In genomic region chr17:36629970-36630369, GRCh38 we compare ENCODE assay signal across 14 cellular contexts. TPM values are rescaled to one million over a fixed set of nuclear protein-coding genes. Genes with fewer than 3 reads are reported as not detected.
DNase-seq lines count a peak whose midpoint lies in the region; ATAC-seq and TF ChIP-seq lines count a peak whose summit lies in the region.
"Had no signal": no experiment of that assay in that cellular context is flagged by ENCODE, and none has a peak within 500 bp of the region (broad histone marks: within the 10 kb centered on the region; RNA-seq: fewer than 3 reads in every experiment).

No MANE protein-coding gene starts in this region.

- no peaks in the 10 kb centered on the region; the same call in 1 of the 2 replicates for H3K27me3 ChIP-seq in Karpas-422 (ENCODE audit: low read length)
- peaks cover 18% of the 10 kb centered on the region for H3K27me3 ChIP-seq in endodermal cell (ENCODE audit: control insufficient read depth, insufficient read depth, low read length, poor library complexity, severe bottlenecking)

- H3K4me1 Mint-ChIP-seq in endodermal cell, result peaks cover 32% of the 10 kb centered on the region

- no peak overlapping the region for H3K9ac ChIP-seq in Karpas-422 (ENCODE audit: low read length)
- no peak overlapping the region for H3K9ac ChIP-seq in endodermal cell (ENCODE audit: extremely low read depth, low read length, poor library complexity, severe bottlenecking)
- H3K9ac ChIP-seq: GM23248, KMS-11, SK-N-SH had no signal

- H3K9me3 ChIP-seq in Karpas-422 (ENCODE audit: low read length) (no peaks in the 10 kb centered on the region), endodermal cell (ENCODE audit: control insufficient read depth, low read length) (no peaks in the 10 kb centered on the region)
- H3K9me3 ChIP-seq: Caco-2, SK-N-SH had no signal

- no peaks in the 10 kb centered on the region for H3K9me2 ChIP-seq in Karpas-422 (replicated peaks; ENCODE audit: insufficient read depth, low read length)
- H3K9me2 ChIP-seq: SK-N-SH had no signal

- ATAC-seq in activated CD4-positive, CD25-positive, alpha-beta regulatory T cell treated with anti-CD3 and anti-CD28 coated beads, Interleukin-2, amount 50 U/mL, for 24 hours, result no peak

- H3K27ac ChIP-seq in Karpas-422 (ENCODE audit: low read length), result no peak overlapping the region
- peak overlapping the region; percentile 25 for H3K27ac ChIP-seq in endodermal cell (ENCODE audit: low read depth, low read length)
- H3K27ac ChIP-seq: GM23248, KMS-11 had no signal

- H3K4me1 ChIP-seq in Karpas-422 (ENCODE audit: low read length) (peaks cover 22% of the 10 kb centered on the region), endodermal cell (ENCODE audit: control insufficient read depth, insufficient read depth, low read length) (peaks cover 14% of the 10 kb centered on the region)
- H3K4me1 ChIP-seq: Caco-2 had no signal

- H2AFZ ChIP-seq in Karpas-422 (ENCODE audit: low read length), result no peak overlapping the region
- H2AFZ ChIP-seq: GM23248 had no signal

- no peak overlapping the region for H3K4me3 Mint-ChIP-seq in endodermal cell
- H3K4me3 Mint-ChIP-seq: CD8-positive, alpha-beta T cell; H9; T-helper 1 cell treated with Interleukin-12 subunit alpha and Interleukin-12 subunit beta and Interleukin-4 antibody, amounts not matched to agents 30 μg/mL and 1 μg/mL, for 36 hours had no signal

- H3K36me3 ChIP-seq in Karpas-422 (ENCODE audit: insufficient read depth, low read length) (no peaks in the 10 kb centered on the region), endodermal cell (ENCODE audit: control insufficient read depth, insufficient read depth, low read length) (no peaks in the 10 kb centered on the region)

- DNase-seq in NCI-H2171 treated with DMSO at 0.1 percent for 48 hours (lab: John Stamatoyannopoulos, UW) (peak; percentile 7), NCI-H2171 (lab: John Stamatoyannopoulos, UW) (no peak), CD1c-positive myeloid dendritic cell (ENCODE audit: extremely low spot score) (peak; percentile 2), Karpas-422 (no peak), endodermal cell (no peak)
- no peak for DNase-seq in stimulated activated CD4-positive, alpha-beta T cell treated with anti-CD3 and anti-CD28 coated beads, Interleukin-2, amount 100 ng/mL, for 48 hours

- no peak overlapping the region for H3K27ac Mint-ChIP-seq in endodermal cell
- H3K27ac Mint-ChIP-seq: CD8-positive, alpha-beta T cell; H9; T-helper 1 cell treated with Interleukin-12 subunit alpha and Interleukin-12 subunit beta and Interleukin-4 antibody, amounts not matched to agents 30 μg/mL and 1 μg/mL, for 36 hours had no signal

- H3K4me3 ChIP-seq in Karpas-422 (ENCODE audit: low read length) (no peak overlapping the region), endodermal cell (ENCODE audit: low read length) (no peak overlapping the region)
- H3K4me3 ChIP-seq: GM23248 had no signal

- no peaks in the 10 kb centered on the region for H3K79me2 ChIP-seq in Karpas-422 (ENCODE audit: low read length)

- peaks cover 25% of the 10 kb centered on the region; the same call in 1 of the 2 replicates for H4K20me1 ChIP-seq in Karpas-422 (ENCODE audit: insufficient read depth, low read depth, low read length)

- no peaks in the 10 kb centered on the region for H3K36me3 Mint-ChIP-seq in endodermal cell (ENCODE audit: low read depth)
- H3K36me3 Mint-ChIP-seq: CD8-positive, alpha-beta T cell had no signal

- no peaks in the 10 kb centered on the region for H3K9me3 Mint-ChIP-seq in endodermal cell
- H3K9me3 Mint-ChIP-seq: CD8-positive, alpha-beta T cell; H9; T-helper 1 cell treated with Interleukin-12 subunit alpha and Interleukin-12 subunit beta and Interleukin-4 antibody, amounts not matched to agents 30 μg/mL and 1 μg/mL, for 36 hours had no signal

- H3K27me3 Mint-ChIP-seq in endodermal cell (ENCODE audit: insufficient read depth), result peaks cover 14% of the 10 kb centered on the region

- TF ChIP-seq CTCF in endodermal cell (conservative IDR thresholded peaks at IDR 0.05), result no peak

- H3K4me2 ChIP-seq in Karpas-422 (ENCODE audit: low read depth, low read length, poor library complexity, severe bottlenecking), result peak overlapping the region; percentile 29
- H3K4me2 ChIP-seq: KMS-11, SK-N-SH had no signal

- 76 to 89% methylated on average over 2 to 3 of the region's 3 CpGs for WGBS in endodermal cell (ENCODE audit: insufficient coverage in 1 of 2, insufficient read length in 1 of 2), 2 experiments

RNA-seq across cellular contexts. Expression of gene MRM1, which starts 28.6 kb away (rescaled TPM):
- total RNA-seq in Karpas-422 (2014; rRNA removed; shearing (Covaris generic); ENCODE audit: low replicate concordance), result 11.7 and 18.0 TPM in 2 replicates
- total RNA-seq in endodermal cell, result 10 to 100 TPM; 10.7 to 11.4 TPM
- polyA plus RNA-seq in endodermal cell (2013, experiment 1 of 2), result 2.4 TPM
- 1.7 TPM for polyA plus RNA-seq in endodermal cell (2013, experiment 2 of 2)

RNA-seq across cellular contexts. Expression of gene DHRS11, which starts 38.3 kb away (rescaled TPM):
- total RNA-seq in Karpas-422 (2014; rRNA removed; shearing (Covaris generic); ENCODE audit: low replicate concordance), result 13.6 and 33.8 TPM in 2 replicates
- total RNA-seq in endodermal cell, result 10 to 100 TPM; 25.5 to 28.5 TPM
- polyA plus RNA-seq in endodermal cell (2013, experiment 1 of 2), result 20.2 TPM
- 19.2 TPM for polyA plus RNA-seq in endodermal cell (2013, experiment 2 of 2)

Comparison
In these comparisons a context has a peak if more than half of its experiments do, and no peak if none do; other contexts are left out.
1. DNase-seq: peak in NCI-H2171 treated with DMSO at 0.1 percent for 48 hours (single experiment) and CD1c-positive myeloid dendritic cell (single experiment); none in NCI-H2171 (single experiment), Karpas-422 (single experiment), endodermal cell (single experiment) and stimulated activated CD4-positive, alpha-beta T cell treated with anti-CD3 and anti-CD28 coated beads, Interleukin-2, amount 100 ng/mL, for 48 hours (0 of 2).